2 cellular contexts compared by ENCODE assay signal in genomic region chr1:31052613-31053012, GRCh38.
TF ChIP-seq lines count a peak whose summit lies in the region.

No MANE protein-coding gene starts in this region.

TF ChIP-seq in HEK293, 187 proteins besides CTCF, POLR2A, EP300 and RAD21:
- 0 out of 2 replicates have a peak, but pooled peaks have one; percentile 16 for TF ChIP-seq ZNF121 (tag by site-specific recombination; IDR thresholded peaks at IDR 0.05)
- TF ChIP-seq ZNF600 (tag by site-specific recombination; IDR thresholded peaks at IDR 0.05) = 0 out of 2 replicates have a peak, but pooled peaks have one; percentile 9

TF ChIP-seq in K562, 482 proteins besides CTCF, POLR2A, EP300 and RAD21:
- TF ChIP-seq CEBPB (tag; IDR thresholded peaks at IDR 0.05) = 0 out of 2 replicates have a peak, but pooled peaks have one; percentile 31
TF ChIP-seq in K562: peak in this region for 1; not testable (repeated sequence) for 481.
